Comparison of ENCODE assay signal across 12 cellular contexts in the genomic region with DNA sequence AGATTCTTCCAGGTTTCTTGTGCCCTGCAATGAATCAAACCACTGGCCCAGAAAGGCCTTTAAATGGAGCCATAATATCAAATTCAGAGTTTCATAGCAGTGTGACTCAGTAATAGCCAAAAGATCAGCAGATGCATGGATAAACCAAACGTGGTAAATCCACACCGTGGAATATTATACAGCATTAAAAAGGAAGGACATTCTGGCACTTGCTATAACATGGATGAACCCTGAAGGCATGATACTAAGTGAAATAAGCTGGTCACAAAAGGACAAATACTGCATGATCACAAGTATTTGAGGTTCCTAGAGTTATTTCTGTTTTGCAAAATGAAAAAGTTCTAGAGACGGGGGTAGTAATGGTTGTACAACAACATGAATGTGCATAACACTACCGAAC.
DNase-seq lines count a peak whose midpoint lies in the region; ATAC-seq and TF ChIP-seq lines count a peak whose summit lies in the region.
"Had no signal": no experiment of that assay in that cellular context is flagged by ENCODE, and none has a peak within 500 bp of the region (broad histone marks: within the 10 kb centered on the region; RNA-seq: fewer than 3 reads in every experiment).

No MANE protein-coding gene starts in this region.

- no peak for ATAC-seq in WTC11
- no peak for ATAC-seq in naive thymus-derived CD8-positive, alpha-beta T cell

- H3K36me3 ChIP-seq in HUES6 (ENCODE audit: control insufficient read depth, insufficient read depth, low read length) (no peaks in the 10 kb centered on the region), fibroblast of lung (ENCODE audit: control insufficient read depth, insufficient read depth, low read length) (no peaks in the 10 kb centered on the region), skeletal muscle satellite cell (ENCODE audit: insufficient read depth, low read length) (no peaks in the 10 kb centered on the region)

- no peak overlapping the region for H3K4me3 ChIP-seq in HUES6 (ENCODE audit: low read depth, low read length)
- H3K4me3 ChIP-seq in fibroblast of lung (replicated peaks in 1 of 4; ENCODE audit: control extremely low read depth in 1 of 4, insufficient read depth in 1 of 4, low read depth in 3 of 4, low read length in 4 of 4) = no peak overlapping the region
- H3K4me3 ChIP-seq in skeletal muscle satellite cell (ENCODE audit: low read length) = no peak overlapping the region

- DNase-seq in WTC11 (ENCODE audit: low spot score) (no peak), fibroblast of lung (ENCODE audit: low read depth in 2 of 2) (no peak), Kasumi-1 (lab: John Stamatoyannopoulos, UW) (no peak), RPMI8226 (no peak)
- DNase-seq in naive thymus-derived CD8-positive, alpha-beta T cell = no peak
- DNase-seq in stimulated activated CD4-positive, alpha-beta T cell treated with anti-CD3 and anti-CD28 coated beads, Interleukin-1b, Interleukin-23, amount 100 ng/mL, for 48 hours = no peak
- DNase-seq: CD4-positive, alpha-beta T cell; NCI-H1092 treated with DMSO at 0.1 percent for 48 hours had no signal

- H3K27ac Mint-ChIP-seq in WTC11 = 0 out of 2 replicates have a peak overlapping the region, but pooled peaks have one; percentile 94
- peak overlapping the region in 1 of 10 donors; percentile 2 for H3K27ac Mint-ChIP-seq in naive thymus-derived CD8-positive, alpha-beta T cell
- H3K27ac Mint-ChIP-seq: CD4-positive, alpha-beta T cell; stimulated activated effector memory CD8-positive, alpha-beta T cell treated with anti-CD3 and anti-CD28 coated beads, Interleukin-12 subunit alpha, Interleukin-12 subunit beta, amount 100 ng/mL, for 72 hours had no signal

- H3K79me2 ChIP-seq in fibroblast of lung (ENCODE audit: control insufficient read depth, insufficient read depth, low read length) = no peaks in the 10 kb centered on the region

- H3K27ac ChIP-seq in HUES6 (ENCODE audit: low read depth, low read length) (peak overlapping the region; percentile 97; the same call in 1 of the 2 replicates), fibroblast of lung (ENCODE audit: insufficient read depth, low read length) (peak overlapping the region; percentile 78)

- H3K4me1 Mint-ChIP-seq in WTC11 = peaks cover 32% of the 10 kb centered on the region
- peaks cover 11 to 42% (median 27%) of the 10 kb centered on the region in 4 donors for H3K4me1 Mint-ChIP-seq in naive thymus-derived CD8-positive, alpha-beta T cell

- CTCF ChIA-PET in WTC11 (lab: Charles Lee) = no interaction called here

- H3K4me1 ChIP-seq in HUES6 (ENCODE audit: control insufficient read depth, insufficient read depth, low read length) (peaks cover 30% of the 10 kb centered on the region), fibroblast of lung (ENCODE audit: control insufficient read depth, extremely low read depth, insufficient read depth, low read length) (peaks cover 30% of the 10 kb centered on the region), skeletal muscle satellite cell (ENCODE audit: control insufficient read depth, insufficient read depth, low read length) (peaks cover 48% of the 10 kb centered on the region)

- no peak for TF ChIP-seq CTCF in WTC11 (IDR thresholded peaks at IDR 0.05)
- TF ChIP-seq CTCF in fibroblast of lung (conservative IDR thresholded peaks at IDR 0.05 in 1 of 2, IDR thresholded peaks at IDR 0.05 in 1 of 2; ENCODE audit: low read depth in 1 of 2, low read length in 2 of 2) = no peak

- H3K4me2 ChIP-seq in fibroblast of lung (ENCODE audit: extremely low read depth, insufficient read depth, low read length) = no peak overlapping the region
- H3K4me2 ChIP-seq in skeletal muscle satellite cell (ENCODE audit: low read length) = no peak overlapping the region

- no peak overlapping the region for H3K4me3 Mint-ChIP-seq in WTC11
- H3K4me3 Mint-ChIP-seq in naive thymus-derived CD8-positive, alpha-beta T cell = no peak overlapping the region
- H3K4me3 Mint-ChIP-seq: CD4-positive, alpha-beta T cell; central memory CD8-positive, alpha-beta T cell had no signal

- H3K9ac ChIP-seq in HUES6 (ENCODE audit: low read length) (no peak overlapping the region), fibroblast of lung (ENCODE audit: insufficient read depth, low read length) (no peak overlapping the region), skeletal muscle satellite cell (ENCODE audit: low read depth, low read length) (peak overlapping the region; percentile 86)

- H3K27me3 Mint-ChIP-seq in WTC11 (ENCODE audit: low read depth) = no peaks in the 10 kb centered on the region
- no peaks in the 10 kb centered on the region for H3K27me3 Mint-ChIP-seq in naive thymus-derived CD8-positive, alpha-beta T cell
- H3K27me3 Mint-ChIP-seq: CD4-positive, alpha-beta T cell; central memory CD8-positive, alpha-beta T cell had no signal

- H3K27me3 ChIP-seq in HUES6 (ENCODE audit: control insufficient read depth, insufficient read depth, low read length) (no peaks in the 10 kb centered on the region), fibroblast of lung (ENCODE audit: control insufficient read depth, insufficient read depth, low read length) (no peaks in the 10 kb centered on the region), skeletal muscle satellite cell (ENCODE audit: control insufficient read depth, insufficient read depth, low read length) (no peaks in the 10 kb centered on the region)

- peaks cover 4% of the 10 kb centered on the region; the same call in 1 of the 2 replicates for H3K9me3 Mint-ChIP-seq in WTC11
- peaks cover 0 to 1% (median 0%) of the 10 kb centered on the region in 9 donors for H3K9me3 Mint-ChIP-seq in naive thymus-derived CD8-positive, alpha-beta T cell
- H3K9me3 Mint-ChIP-seq: CD4-positive, alpha-beta T cell; central memory CD8-positive, alpha-beta T cell had no signal

- no peaks in the 10 kb centered on the region for H3K36me3 Mint-ChIP-seq in WTC11
- H3K36me3 Mint-ChIP-seq in naive thymus-derived CD8-positive, alpha-beta T cell = no peaks in the 10 kb centered on the region

- H3K9me3 ChIP-seq in HUES6 (ENCODE audit: control insufficient read depth, insufficient read depth, low read depth, low read length) (no peaks in the 10 kb centered on the region), fibroblast of lung (ENCODE audit: control insufficient read depth, insufficient read depth, low read depth, low read length) (no peaks in the 10 kb centered on the region), skeletal muscle satellite cell (replicated peaks; ENCODE audit: low read length) (no peaks in the 10 kb centered on the region)

- POLR2A ChIA-PET in WTC11 (lab: Charles Lee) = no interaction called here
- POLR2A ChIA-PET in naive thymus-derived CD8-positive, alpha-beta T cell (lab: Charles Lee) = interaction anchor here (1.6 kb wide), 1 partner anchor 10 kb away, joined by 5 read pairs; no protein-coding TSS in a partner anchor

- no peak overlapping the region for H2AFZ ChIP-seq in fibroblast of lung (ENCODE audit: low read length)

- H4K20me1 ChIP-seq in fibroblast of lung (ENCODE audit: control insufficient read depth, extremely low read depth, insufficient read depth, low read length) = no peaks in the 10 kb centered on the region

TF ChIP-seq in WTC11, 78 proteins besides CTCF, POLR2A, EP300 and RAD21:
- TF ChIP-seq, protein P1, sequence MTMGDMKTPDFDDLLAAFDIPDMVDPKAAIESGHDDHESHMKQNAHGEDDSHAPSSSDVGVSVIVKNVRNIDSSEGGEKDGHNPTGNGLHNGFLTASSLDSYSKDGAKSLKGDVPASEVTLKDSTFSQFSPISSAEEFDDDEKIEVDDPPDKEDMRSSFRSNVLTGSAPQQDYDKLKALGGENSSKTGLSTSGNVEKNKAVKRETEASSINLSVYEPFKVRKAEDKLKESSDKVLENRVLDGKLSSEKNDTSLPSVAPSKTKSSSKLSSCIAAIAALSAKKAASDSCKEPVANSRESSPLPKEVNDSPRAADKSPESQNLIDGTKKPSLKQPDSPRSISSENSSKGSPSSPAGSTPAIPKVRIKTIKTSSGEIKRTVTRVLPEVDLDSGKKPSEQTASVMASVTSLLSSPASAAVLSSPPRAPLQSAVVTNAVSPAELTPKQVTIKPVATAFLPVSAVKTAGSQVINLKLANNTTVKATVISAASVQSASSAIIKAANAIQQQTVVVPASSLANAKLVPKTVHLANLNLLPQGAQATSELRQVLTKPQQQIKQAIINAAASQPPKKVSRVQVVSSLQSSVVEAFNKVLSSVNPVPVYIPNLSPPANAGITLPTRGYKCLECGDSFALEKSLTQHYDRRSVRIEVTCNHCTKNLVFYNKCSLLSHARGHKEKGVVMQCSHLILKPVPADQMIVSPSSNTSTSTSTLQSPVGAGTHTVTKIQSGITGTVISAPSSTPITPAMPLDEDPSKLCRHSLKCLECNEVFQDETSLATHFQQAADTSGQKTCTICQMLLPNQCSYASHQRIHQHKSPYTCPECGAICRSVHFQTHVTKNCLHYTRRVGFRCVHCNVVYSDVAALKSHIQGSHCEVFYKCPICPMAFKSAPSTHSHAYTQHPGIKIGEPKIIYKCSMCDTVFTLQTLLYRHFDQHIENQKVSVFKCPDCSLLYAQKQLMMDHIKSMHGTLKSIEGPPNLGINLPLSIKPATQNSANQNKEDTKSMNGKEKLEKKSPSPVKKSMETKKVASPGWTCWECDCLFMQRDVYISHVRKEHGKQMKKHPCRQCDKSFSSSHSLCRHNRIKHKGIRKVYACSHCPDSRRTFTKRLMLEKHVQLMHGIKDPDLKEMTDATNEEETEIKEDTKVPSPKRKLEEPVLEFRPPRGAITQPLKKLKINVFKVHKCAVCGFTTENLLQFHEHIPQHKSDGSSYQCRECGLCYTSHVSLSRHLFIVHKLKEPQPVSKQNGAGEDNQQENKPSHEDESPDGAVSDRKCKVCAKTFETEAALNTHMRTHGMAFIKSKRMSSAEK (CRISPR knock-in tag; IDR thresholded peaks at IDR 0.05; ENCODE audit: borderline replicate concordance) = no peak
- TF ChIP-seq SOX15 (CRISPR knock-in tag; IDR thresholded peaks at IDR 0.05) (no peak), ZNF232 (CRISPR knock-in tag; IDR thresholded peaks at IDR 0.05) (no peak)
